ENCODE assay signal across 17 cellular contexts in genomic region chr7:22346383-22347107, GRCh38. TPM values are rescaled to one million over a fixed set of nuclear protein-coding genes. Genes with fewer than 3 reads are reported as not detected.
DNase-seq lines count a peak whose midpoint lies in the region; ATAC-seq, FAIRE-seq and TF ChIP-seq lines count a peak whose summit lies in the region.
"Had no signal": no experiment of that assay in that cellular context is flagged by ENCODE, and none has a peak within 500 bp of the region (broad histone marks: within the 10 kb centered on the region; RNA-seq: fewer than 3 reads in every experiment).

No MANE protein-coding gene starts in this region.

- no peaks in the 10 kb centered on the region for H3K9me3 ChIP-seq in pancreas
- H3K9me3 ChIP-seq: gastrocnemius medialis, suprapubic skin had no signal

- H3K36me3 ChIP-seq in pancreas = no peaks in the 10 kb centered on the region
- H3K36me3 ChIP-seq: gastrocnemius medialis, suprapubic skin had no signal

- no peaks in the 10 kb centered on the region for H3K27me3 ChIP-seq in pancreas
- H3K27me3 ChIP-seq: gastrocnemius medialis, suprapubic skin had no signal

- TF ChIP-seq CTCF in epithelial cell of esophagus (IDR thresholded peaks at IDR 0.05; ENCODE audit: insufficient read depth, low read depth, low read length, missing control alignments) = no peak
- TF ChIP-seq CTCF in pancreas (IDR thresholded peaks at IDR 0.05) = no peak

- H3K4me3 ChIP-seq in epithelial cell of esophagus (ENCODE audit: low read length) (no peak overlapping the region), pancreas (no peak overlapping the region)
- H3K4me3 ChIP-seq: gastrocnemius medialis, suprapubic skin had no signal

- intact Hi-C loops in pancreas (cut with DNase I) = no loop called here

- H3K4me1 ChIP-seq in pancreas = peaks cover 34 to 59% (median 54%) of the 10 kb centered on the region in 3 donors

- H3K27ac ChIP-seq in pancreas = peak overlapping the region; percentile 2 to 89 (median 64)
- H3K27ac ChIP-seq: gastrocnemius medialis, suprapubic skin had no signal

- FAIRE-seq in pancreas (lab: Jason Lieb, UNC) = peak; percentile 26
- FAIRE-seq: H54 had no signal

- DNase-seq in NCI-H2196 (lab: John Stamatoyannopoulos, UW; ENCODE audit: unreplicated experiment) (peak; percentile 50), epithelial cell of esophagus (ENCODE audit: low read depth) (peak; percentile 86), pancreas (peak in 2 of 6 donors; percentile 32 to 38), DMS79 (lab: John Stamatoyannopoulos, UW) (no peak), iPS-NIHi7 (ENCODE audit: extremely low spot score) (no peak), mesenteric fat pad (ENCODE audit: low spot score) (no peak)
- DNase-seq: activated CD8-positive, alpha-beta memory T cell treated with anti-CD3 and anti-CD28 coated beads, Interleukin-2, amount 10 ng/mL, durations not matched to agents 7 days and 5 days; CD4-positive, CD25-positive, alpha-beta regulatory T cell; gastrocnemius medialis; KBM-7; kidney glomerular epithelial cell; nephron progenitor cell had no signal

- 10% methylated on average over 2 of the region's 2 CpGs for WGBS in pancreas, 2 donors

- ATAC-seq in GM19324 (IDR thresholded peaks at IDR 0.05; ENCODE audit: low FRiP score, unreplicated experiment) (peak; percentile 39), pancreas (peak; percentile 88 to 94 (median 92)), GM18505 (IDR thresholded peaks at IDR 0.05; ENCODE audit: unreplicated experiment) (no peak)
- ATAC-seq: activated CD8-positive, alpha-beta memory T cell treated with anti-CD3 and anti-CD28 coated beads, Interleukin-2, amount 10 ng/mL, durations not matched to agents 7 days and 5 days; gastrocnemius medialis; Right ventricle myocardium inferior had no signal

- TF ChIP-seq POLR2A in GM18505 (IDR thresholded peaks at IDR 0.05; ENCODE audit: borderline replicate concordance, extremely low read depth, insufficient read depth, insufficient read length) = no peak

RNA-seq across cellular contexts. Expression of gene RAPGEF5, which starts 10.4 kb away (rescaled TPM):
- 10 to 100 TPM; 19.6 to 38.9 (median 31.0) TPM for total RNA-seq in pancreas
- 1 to 10 TPM; 7.5 to 9.0 TPM for polyA plus RNA-seq in pancreas
- 55.2 TPM for total RNA-seq in mesenteric fat pad
- total RNA-seq: CD4-positive, CD25-positive, alpha-beta regulatory T cell had no signal
- polyA plus RNA-seq: CD4-positive, CD25-positive, alpha-beta regulatory T cell had no signal

Comparison
In these comparisons a context has a peak if more than half of its experiments do, and no peak if none do; other contexts are left out.
1. DNase-seq: peak in NCI-H2196 (single experiment) and epithelial cell of esophagus (single experiment); none in DMS79 (single experiment), iPS-NIHi7 (single experiment) and mesenteric fat pad (single experiment).